26 cellular contexts compared by ENCODE assay signal in genomic region chr4:21864686-21865085, GRCh38.
"Had no signal": no experiment of that assay in that cellular context is flagged by ENCODE, and none has a peak within 500 bp of the region (broad histone marks: within the 10 kb centered on the region; RNA-seq: fewer than 3 reads in every experiment).

No MANE protein-coding gene starts in this region.

- DNase-seq: activated effector memory CD4-positive, alpha-beta T cell treated with anti-CD3 and anti-CD28 coated beads, Interleukin-2, amount 50 U/mL, for 16 hours; activated effector memory CD4-positive, alpha-beta T cell treated with Interleukin-2 at 50 U/mL for 16 hours; activated gamma-delta T cell; activated gamma-delta T cell treated with Interleukin-2 at 50 U/mL for 16 hours; activated naive CD4-positive, alpha-beta T cell; activated naive CD4-positive, alpha-beta T cell treated with anti-CD3 and anti-CD28 coated beads for 36 hours; activated naive CD4-positive, alpha-beta T cell treated with anti-CD3 and anti-CD28 coated beads, Interleukin-2, amount 10 ng/mL, durations not matched to agents 7 days and 5 days; activated naive CD4-positive, alpha-beta T cell treated with anti-CD3 and anti-CD28 coated beads, Interleukin-2, amount 50 U/mL, for 16 hours; activated naive CD4-positive, alpha-beta T cell treated with Interleukin-2 at 50 U/mL for 16 hours; activated naive CD8-positive, alpha-beta T cell treated with anti-CD3 and anti-CD28 coated beads for 36 hours; activated naive CD8-positive, alpha-beta T cell treated with anti-CD3 and anti-CD28 coated beads, Interleukin-2, amount 10 ng/mL, durations not matched to agents 7 days and 5 days; activated naive CD8-positive, alpha-beta T cell treated with anti-CD3 and anti-CD28 coated beads, Interleukin-2, amount 50 U/mL, for 24 hours; activated T-cell treated with anti-CD3 and anti-CD28 coated beads, Interleukin-2, amount 50 U/mL, for 1 hour; activated T-cell treated with anti-CD3 and anti-CD28 coated beads, Interleukin-2, amount 50 U/mL, for 24 hours; activated T-cell treated with anti-CD3 and anti-CD28 coated beads, Interleukin-2, amount 50 U/mL, for 4 hours; activated T-cell treated with anti-CD3 and anti-CD28 coated beads, Interleukin-2, amount 50 U/mL, for 48 hours; activated T-cell treated with anti-CD3 and anti-CD28 coated beads, Interleukin-2, amount 50 U/mL, for 72 hours; adrenal gland; amniotic stem cell; amygdala; anterior cingulate cortex; aorta; body of pancreas; brain microvascular endothelial cell; central memory CD4-positive, alpha-beta T cell; cerebellar nuclear complex had no signal
